In genomic region chr18:33781429-33781828, GRCh38 we compare ENCODE assay signal across 25 cellular contexts.
DNase-seq lines count a peak whose midpoint lies in the region; ATAC-seq and TF ChIP-seq lines count a peak whose summit lies in the region.
"Had no signal": no experiment of that assay in that cellular context is flagged by ENCODE, and none has a peak within 500 bp of the region (broad histone marks: within the 10 kb centered on the region; RNA-seq: fewer than 3 reads in every experiment).

No MANE protein-coding gene starts in this region.

- no peaks in the 10 kb centered on the region for H3K36me3 Mint-ChIP-seq in stimulated activated memory B cell treated with anti-CD40 and anti-IgM and Interleukin-4, amounts not matched to agents 10 μg/mL and 1 μg/mL and 100 μg/mL, for 72 hours
- H3K36me3 Mint-ChIP-seq: activated naive CD8-positive, alpha-beta T cell; CD4-positive, alpha-beta memory T cell; naive thymus-derived CD8-positive, alpha-beta T cell; stimulated activated naive B cell treated with anti-CD40 and anti-IgM and Interleukin-4, amounts not matched to agents 10 μg/mL and 1 μg/mL and 100 μg/mL, for 72 hours had no signal

- H3K27ac ChIP-seq in psoas muscle: no peak overlapping the region
- H3K27ac ChIP-seq: dorsolateral prefrontal cortex, gastroesophageal sphincter, GM23248, SJCRH30, testis had no signal

- no peaks in the 10 kb centered on the region for H3K4me1 ChIP-seq in psoas muscle
- H3K4me1 ChIP-seq: gastroesophageal sphincter, SJCRH30, testis had no signal

- DNase-seq in NCI-H2196 (lab: John Stamatoyannopoulos, UW; ENCODE audit: unreplicated experiment): peak; percentile 50
- no peak for DNase-seq in NCI-H2196 treated with DMSO at 0.1 percent for 48 hours (lab: John Stamatoyannopoulos, UW; ENCODE audit: unreplicated experiment)
- peak; percentile 57 for DNase-seq in NCI-H1105 (lab: John Stamatoyannopoulos, UW)
- DNase-seq in NCI-H748 (lab: John Stamatoyannopoulos, UW; ENCODE audit: unreplicated experiment): peak; percentile 90
- no peak for DNase-seq in psoas muscle
- DNase-seq in H4 (ENCODE audit: low spot score): no peak
- DNase-seq: activated CD4-positive, alpha-beta T cell treated with anti-CD3 and anti-CD28 coated beads for 36 hours; activated CD8-positive, alpha-beta T cell treated with anti-CD3 and anti-CD28 coated beads, Interleukin-2, amount 10 ng/mL, durations not matched to agents 7 days and 5 days; AML-193; CD4-positive, alpha-beta memory T cell; dorsolateral prefrontal cortex; GM23248; Karpas-422; naive thymus-derived CD8-positive, alpha-beta T cell; NCI-H526; SJCRH30; stimulated activated CD4-positive, alpha-beta T cell treated with anti-CD3 and anti-CD28 coated beads, Interleukin-15, amount 100 ng/mL, for 24 hours; stimulated activated naive B cell treated with anti-CD40 and anti-IgM and Interleukin-4, amounts not matched to agents 10 μg/mL and 1 μg/mL and 100 μg/mL, for 72 hours; SW 1271; testis had no signal

- no peak for TF ChIP-seq CTCF in psoas muscle (IDR thresholded peaks at IDR 0.05)

- H3K27me3 ChIP-seq in psoas muscle (ENCODE audit: insufficient read depth in 3 of 3, low read length in 2 of 3): no peaks in the 10 kb centered on the region
- H3K27me3 ChIP-seq: gastroesophageal sphincter, SJCRH30, testis had no signal

- intact Hi-C loops in psoas muscle (cut with DNase I): no loop called here

- no peak overlapping the region for H3K4me3 ChIP-seq in psoas muscle
- H3K4me3 ChIP-seq: dorsolateral prefrontal cortex, gastroesophageal sphincter, GM23248, lung, SJCRH30, testis had no signal

- H3K36me3 ChIP-seq in psoas muscle (ENCODE audit: insufficient read depth in 1 of 2, low read depth in 1 of 2): no peaks in the 10 kb centered on the region
- H3K36me3 ChIP-seq: gastroesophageal sphincter, SJCRH30 had no signal

- no peaks in the 10 kb centered on the region for H3K27me3 Mint-ChIP-seq in stimulated activated memory B cell treated with anti-CD40 and anti-IgM and Interleukin-4, amounts not matched to agents 10 μg/mL and 1 μg/mL and 100 μg/mL, for 72 hours
- H3K27me3 Mint-ChIP-seq: activated naive CD8-positive, alpha-beta T cell; CD4-positive, alpha-beta memory T cell; naive thymus-derived CD8-positive, alpha-beta T cell; stimulated activated naive B cell treated with anti-CD40 and anti-IgM and Interleukin-4, amounts not matched to agents 10 μg/mL and 1 μg/mL and 100 μg/mL, for 72 hours had no signal

- H3K9me3 Mint-ChIP-seq in stimulated activated memory B cell treated with anti-CD40 and anti-IgM and Interleukin-4, amounts not matched to agents 10 μg/mL and 1 μg/mL and 100 μg/mL, for 72 hours: peaks cover 2% of the 10 kb centered on the region

- H3K9me3 ChIP-seq in psoas muscle: no peaks in the 10 kb centered on the region
- H3K9me3 ChIP-seq: gastroesophageal sphincter, SJCRH30, testis had no signal

- H3K4me1 Mint-ChIP-seq in stimulated activated memory B cell treated with anti-CD40 and anti-IgM and Interleukin-4, amounts not matched to agents 10 μg/mL and 1 μg/mL and 100 μg/mL, for 72 hours: no peaks in the 10 kb centered on the region
- H3K4me1 Mint-ChIP-seq: activated CD4-positive, alpha-beta T cell treated with anti-CD3 and anti-CD28 coated beads for 36 hours; CD4-positive, alpha-beta memory T cell; naive thymus-derived CD8-positive, alpha-beta T cell; stimulated activated naive B cell treated with anti-CD40 and anti-IgM and Interleukin-4, amounts not matched to agents 10 μg/mL and 1 μg/mL and 100 μg/mL, for 72 hours had no signal

- no peak overlapping the region for H3K4me3 Mint-ChIP-seq in stimulated activated memory B cell treated with anti-CD40 and anti-IgM and Interleukin-4, amounts not matched to agents 10 μg/mL and 1 μg/mL and 100 μg/mL, for 72 hours
- H3K4me3 Mint-ChIP-seq: activated CD4-positive, alpha-beta T cell treated with anti-CD3 and anti-CD28 coated beads for 36 hours; activated CD8-positive, alpha-beta T cell treated with anti-CD3 and anti-CD28 coated beads, Interleukin-2, amount 10 ng/mL, durations not matched to agents 7 days and 5 days; activated naive CD8-positive, alpha-beta T cell; CD4-positive, alpha-beta memory T cell; naive thymus-derived CD8-positive, alpha-beta T cell; stimulated activated naive B cell treated with anti-CD40 and anti-IgM and Interleukin-4, amounts not matched to agents 10 μg/mL and 1 μg/mL and 100 μg/mL, for 72 hours had no signal

- peak in 3 of 4 donors; percentile 52 to 73 (median 62) for ATAC-seq in psoas muscle
- ATAC-seq in stimulated activated memory B cell treated with anti-CD40 and anti-IgM and Interleukin-4, amounts not matched to agents 10 μg/mL and 1 μg/mL and 100 μg/mL, for 72 hours: no peak
- ATAC-seq: activated CD4-positive, alpha-beta T cell treated with anti-CD3 and anti-CD28 coated beads for 36 hours; activated CD8-positive, alpha-beta T cell treated with anti-CD3 and anti-CD28 coated beads, Interleukin-2, amount 10 ng/mL, durations not matched to agents 7 days and 5 days; gastroesophageal sphincter; naive thymus-derived CD8-positive, alpha-beta T cell; stimulated activated naive B cell treated with anti-CD40 and anti-IgM and Interleukin-4, amounts not matched to agents 10 μg/mL and 1 μg/mL and 100 μg/mL, for 72 hours had no signal

- no peak overlapping the region for H3K27ac Mint-ChIP-seq in stimulated activated memory B cell treated with anti-CD40 and anti-IgM and Interleukin-4, amounts not matched to agents 10 μg/mL and 1 μg/mL and 100 μg/mL, for 72 hours
- H3K27ac Mint-ChIP-seq: activated CD4-positive, alpha-beta T cell treated with anti-CD3 and anti-CD28 coated beads for 36 hours; activated CD8-positive, alpha-beta T cell treated with anti-CD3 and anti-CD28 coated beads, Interleukin-2, amount 10 ng/mL, durations not matched to agents 7 days and 5 days; activated naive CD8-positive, alpha-beta T cell; activated T-helper 2 cell treated with anti-CD3 and anti-CD28 coated beads, Interferon-gamma antibody, Interleukin-2, Interleukin-4, amounts not matched to agents 10 μg/mL and 5 μg/mL and 100 μg/mL, durations not matched to agents 14 hours and 24 hours and 36 hours; CD4-positive, alpha-beta memory T cell; naive thymus-derived CD8-positive, alpha-beta T cell; stimulated activated naive B cell treated with anti-CD40 and anti-IgM and Interleukin-4, amounts not matched to agents 10 μg/mL and 1 μg/mL and 100 μg/mL, for 72 hours had no signal

Comparison
In these comparisons a context has a peak if more than half of its experiments do, and no peak if none do; other contexts are left out.
1. DNase-seq: peak in NCI-H2196 (single experiment), NCI-H1105 (single experiment) and NCI-H748 (single experiment); none in NCI-H2196 treated with DMSO at 0.1 percent for 48 hours (single experiment), psoas muscle (0 of 2) and H4 (single experiment).